24 cellular contexts compared by ENCODE assay signal in the genomic region with DNA sequence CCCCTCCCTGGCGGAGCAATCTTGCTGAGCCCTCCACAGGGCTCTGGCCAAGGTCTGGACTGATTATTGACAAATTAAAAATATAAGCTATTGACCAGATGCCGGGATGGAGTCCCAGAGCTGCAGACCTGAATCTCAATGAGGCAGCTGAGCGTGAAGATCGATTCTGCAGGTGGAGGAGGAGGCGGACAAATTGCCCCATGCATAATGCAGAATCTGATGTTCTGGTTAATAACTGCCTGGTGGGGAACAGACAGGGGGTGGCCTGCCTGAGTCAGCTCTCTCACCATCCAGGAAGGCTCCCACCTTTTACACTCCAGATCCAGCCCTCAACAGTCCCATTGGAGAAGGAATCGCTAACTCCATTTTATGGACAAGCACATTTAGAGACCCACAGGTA.
"Had no signal": no experiment of that assay in that cellular context is flagged by ENCODE, and none has a peak within 500 bp of the region (broad histone marks: within the 10 kb centered on the region; RNA-seq: fewer than 3 reads in every experiment).

No MANE protein-coding gene starts in this region.

- ATAC-seq: effector memory CD8-positive, alpha-beta T cell; esophagus mucosa; foreskin keratinocyte; gastrocnemius medialis; gastroesophageal sphincter; heart left ventricle; heart right ventricle had no signal

- DNase-seq: colonic mucosa; cortex of kidney; dermis blood vessel endothelial cell; dorsolateral prefrontal cortex; effector CD4-positive, alpha-beta T cell; effector CD8-positive, alpha-beta T cell; effector memory CD4-positive, alpha-beta T cell; effector memory CD8-positive, alpha-beta T cell; endodermal cell; erythroblast; esophagus squamous epithelium; foreskin fibroblast; foreskin keratinocyte; foreskin melanocyte; gastrocnemius medialis; glutamatergic neuron; heart left ventricle; heart right ventricle had no signal

- FAIRE-seq: colon, endometrium, endothelial cell of umbilical vein, frontal cortex had no signal
